Comparison of ENCODE assay signal across 1 cellular context in the genomic region with DNA sequence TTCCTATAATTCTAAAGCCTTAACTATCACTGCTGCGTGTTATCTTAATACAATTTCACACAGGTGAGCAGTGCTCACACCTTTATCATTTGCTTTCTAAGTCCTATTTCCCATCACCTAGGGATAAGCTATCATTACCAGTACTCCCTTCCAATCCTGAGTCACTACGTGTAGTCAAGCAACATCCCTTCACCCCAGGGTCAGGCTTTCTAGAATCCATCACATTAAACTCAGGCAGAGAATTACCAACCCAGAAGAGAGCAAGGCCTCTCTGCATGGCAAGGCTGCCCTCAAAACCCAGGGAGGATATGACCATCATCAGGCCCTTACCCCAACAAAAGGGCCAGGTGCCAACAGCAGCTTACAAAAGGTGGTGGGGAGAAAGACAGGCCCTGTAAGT.
TF ChIP-seq lines count a peak whose summit lies in the region.

No MANE protein-coding gene starts in this region.

TF ChIP-seq in H1, 55 proteins besides CTCF, POLR2A, EP300 and RAD21:
- TF ChIP-seq TCF12 (IDR thresholded peaks at IDR 0.05; ENCODE audit: low read depth, low read length) (no peak), SP4 (IDR thresholded peaks at IDR 0.05; ENCODE audit: low read length) (no peak), PHF8 (conservative IDR thresholded peaks at IDR 0.05; ENCODE audit: low read depth, low read length) (no peak), ZNF274 (IDR thresholded peaks at IDR 0.05; ENCODE audit: borderline replicate concordance, extremely low read depth, low read length) (no peak), SP2 (IDR thresholded peaks at IDR 0.05; ENCODE audit: low read length) (no peak), HDAC2 (IDR thresholded peaks at IDR 0.05; ENCODE audit: borderline replicate concordance in 1 of 2, low read depth in 2 of 2, low read length in 2 of 2) (no peak), KDM1A (IDR thresholded peaks at IDR 0.05; ENCODE audit: borderline replicate concordance, low read length) (no peak), EGR1 (IDR thresholded peaks at IDR 0.05; ENCODE audit: borderline replicate concordance, low read depth, low read length) (no peak)
- TF ChIP-seq, protein P1, sequence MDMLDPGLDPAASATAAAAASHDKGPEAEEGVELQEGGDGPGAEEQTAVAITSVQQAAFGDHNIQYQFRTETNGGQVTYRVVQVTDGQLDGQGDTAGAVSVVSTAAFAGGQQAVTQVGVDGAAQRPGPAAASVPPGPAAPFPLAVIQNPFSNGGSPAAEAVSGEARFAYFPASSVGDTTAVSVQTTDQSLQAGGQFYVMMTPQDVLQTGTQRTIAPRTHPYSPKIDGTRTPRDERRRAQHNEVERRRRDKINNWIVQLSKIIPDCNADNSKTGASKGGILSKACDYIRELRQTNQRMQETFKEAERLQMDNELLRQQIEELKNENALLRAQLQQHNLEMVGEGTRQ (IDR thresholded peaks at IDR 0.05; ENCODE audit: low read length): no peak
- TF ChIP-seq, protein P2, sequence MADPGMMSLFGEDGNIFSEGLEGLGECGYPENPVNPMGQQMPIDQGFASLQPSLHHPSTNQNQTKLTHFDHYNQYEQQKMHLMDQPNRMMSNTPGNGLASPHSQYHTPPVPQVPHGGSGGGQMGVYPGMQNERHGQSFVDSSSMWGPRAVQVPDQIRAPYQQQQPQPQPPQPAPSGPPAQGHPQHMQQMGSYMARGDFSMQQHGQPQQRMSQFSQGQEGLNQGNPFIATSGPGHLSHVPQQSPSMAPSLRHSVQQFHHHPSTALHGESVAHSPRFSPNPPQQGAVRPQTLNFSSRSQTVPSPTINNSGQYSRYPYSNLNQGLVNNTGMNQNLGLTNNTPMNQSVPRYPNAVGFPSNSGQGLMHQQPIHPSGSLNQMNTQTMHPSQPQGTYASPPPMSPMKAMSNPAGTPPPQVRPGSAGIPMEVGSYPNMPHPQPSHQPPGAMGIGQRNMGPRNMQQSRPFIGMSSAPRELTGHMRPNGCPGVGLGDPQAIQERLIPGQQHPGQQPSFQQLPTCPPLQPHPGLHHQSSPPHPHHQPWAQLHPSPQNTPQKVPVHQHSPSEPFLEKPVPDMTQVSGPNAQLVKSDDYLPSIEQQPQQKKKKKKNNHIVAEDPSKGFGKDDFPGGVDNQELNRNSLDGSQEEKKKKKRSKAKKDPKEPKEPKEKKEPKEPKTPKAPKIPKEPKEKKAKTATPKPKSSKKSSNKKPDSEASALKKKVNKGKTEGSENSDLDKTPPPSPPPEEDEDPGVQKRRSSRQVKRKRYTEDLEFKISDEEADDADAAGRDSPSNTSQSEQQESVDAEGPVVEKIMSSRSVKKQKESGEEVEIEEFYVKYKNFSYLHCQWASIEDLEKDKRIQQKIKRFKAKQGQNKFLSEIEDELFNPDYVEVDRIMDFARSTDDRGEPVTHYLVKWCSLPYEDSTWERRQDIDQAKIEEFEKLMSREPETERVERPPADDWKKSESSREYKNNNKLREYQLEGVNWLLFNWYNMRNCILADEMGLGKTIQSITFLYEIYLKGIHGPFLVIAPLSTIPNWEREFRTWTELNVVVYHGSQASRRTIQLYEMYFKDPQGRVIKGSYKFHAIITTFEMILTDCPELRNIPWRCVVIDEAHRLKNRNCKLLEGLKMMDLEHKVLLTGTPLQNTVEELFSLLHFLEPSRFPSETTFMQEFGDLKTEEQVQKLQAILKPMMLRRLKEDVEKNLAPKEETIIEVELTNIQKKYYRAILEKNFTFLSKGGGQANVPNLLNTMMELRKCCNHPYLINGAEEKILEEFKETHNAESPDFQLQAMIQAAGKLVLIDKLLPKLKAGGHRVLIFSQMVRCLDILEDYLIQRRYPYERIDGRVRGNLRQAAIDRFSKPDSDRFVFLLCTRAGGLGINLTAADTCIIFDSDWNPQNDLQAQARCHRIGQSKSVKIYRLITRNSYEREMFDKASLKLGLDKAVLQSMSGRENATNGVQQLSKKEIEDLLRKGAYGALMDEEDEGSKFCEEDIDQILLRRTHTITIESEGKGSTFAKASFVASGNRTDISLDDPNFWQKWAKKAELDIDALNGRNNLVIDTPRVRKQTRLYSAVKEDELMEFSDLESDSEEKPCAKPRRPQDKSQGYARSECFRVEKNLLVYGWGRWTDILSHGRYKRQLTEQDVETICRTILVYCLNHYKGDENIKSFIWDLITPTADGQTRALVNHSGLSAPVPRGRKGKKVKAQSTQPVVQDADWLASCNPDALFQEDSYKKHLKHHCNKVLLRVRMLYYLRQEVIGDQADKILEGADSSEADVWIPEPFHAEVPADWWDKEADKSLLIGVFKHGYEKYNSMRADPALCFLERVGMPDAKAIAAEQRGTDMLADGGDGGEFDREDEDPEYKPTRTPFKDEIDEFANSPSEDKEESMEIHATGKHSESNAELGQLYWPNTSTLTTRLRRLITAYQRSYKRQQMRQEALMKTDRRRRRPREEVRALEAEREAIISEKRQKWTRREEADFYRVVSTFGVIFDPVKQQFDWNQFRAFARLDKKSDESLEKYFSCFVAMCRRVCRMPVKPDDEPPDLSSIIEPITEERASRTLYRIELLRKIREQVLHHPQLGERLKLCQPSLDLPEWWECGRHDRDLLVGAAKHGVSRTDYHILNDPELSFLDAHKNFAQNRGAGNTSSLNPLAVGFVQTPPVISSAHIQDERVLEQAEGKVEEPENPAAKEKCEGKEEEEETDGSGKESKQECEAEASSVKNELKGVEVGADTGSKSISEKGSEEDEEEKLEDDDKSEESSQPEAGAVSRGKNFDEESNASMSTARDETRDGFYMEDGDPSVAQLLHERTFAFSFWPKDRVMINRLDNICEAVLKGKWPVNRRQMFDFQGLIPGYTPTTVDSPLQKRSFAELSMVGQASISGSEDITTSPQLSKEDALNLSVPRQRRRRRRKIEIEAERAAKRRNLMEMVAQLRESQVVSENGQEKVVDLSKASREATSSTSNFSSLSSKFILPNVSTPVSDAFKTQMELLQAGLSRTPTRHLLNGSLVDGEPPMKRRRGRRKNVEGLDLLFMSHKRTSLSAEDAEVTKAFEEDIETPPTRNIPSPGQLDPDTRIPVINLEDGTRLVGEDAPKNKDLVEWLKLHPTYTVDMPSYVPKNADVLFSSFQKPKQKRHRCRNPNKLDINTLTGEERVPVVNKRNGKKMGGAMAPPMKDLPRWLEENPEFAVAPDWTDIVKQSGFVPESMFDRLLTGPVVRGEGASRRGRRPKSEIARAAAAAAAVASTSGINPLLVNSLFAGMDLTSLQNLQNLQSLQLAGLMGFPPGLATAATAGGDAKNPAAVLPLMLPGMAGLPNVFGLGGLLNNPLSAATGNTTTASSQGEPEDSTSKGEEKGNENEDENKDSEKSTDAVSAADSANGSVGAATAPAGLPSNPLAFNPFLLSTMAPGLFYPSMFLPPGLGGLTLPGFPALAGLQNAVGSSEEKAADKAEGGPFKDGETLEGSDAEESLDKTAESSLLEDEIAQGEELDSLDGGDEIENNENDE (IDR thresholded peaks at IDR 0.05; ENCODE audit: insufficient replicate concordance, low read length): no peak
